Comparison of ENCODE assay signal across 8 cellular contexts in genomic region chr20:36384022-36384619, GRCh38.
DNase-seq lines count a peak whose midpoint lies in the region; ATAC-seq and TF ChIP-seq lines count a peak whose summit lies in the region.
"Had no signal": no experiment of that assay in that cellular context is flagged by ENCODE, and none has a peak within 500 bp of the region (broad histone marks: within the 10 kb centered on the region; RNA-seq: fewer than 3 reads in every experiment).

No MANE protein-coding gene starts in this region.

- DNase-seq in HCT116 (ENCODE audit: low read depth, low spot score) = peak; percentile 31
- peak; percentile 77 for DNase-seq in RKO (ENCODE audit: low spot score)
- peak; percentile 32 to 58 for DNase-seq in cardiac fibroblast (ENCODE audit: low read depth in 2 of 2)
- peak; percentile 24 to 62 for DNase-seq in trophoblast cell
- no peak for DNase-seq in NCI-H146 (lab: John Stamatoyannopoulos, UW)
- DNase-seq in activated effector memory CD4-positive, alpha-beta T cell treated with Interleukin-2 at 50 U/mL for 16 hours = no peak
- DNase-seq in ureter (ENCODE audit: low spot score) = no peak

- peak; percentile 22; the same call in 1 of the 2 replicates for TF ChIP-seq RAD21 in HCT116 (IDR thresholded peaks at IDR 0.05; ENCODE audit: low read depth)

- no peaks in the 10 kb centered on the region for H3K79me2 ChIP-seq in HCT116 (ENCODE audit: insufficient read depth, low read length)
- no peaks in the 10 kb centered on the region for H3K79me2 ChIP-seq in trophoblast cell (ENCODE audit: control insufficient read depth, insufficient read depth, low read length, poor library complexity)

- H3K9me3 ChIP-seq in HCT116 (ENCODE audit: control insufficient read depth in 1 of 2, insufficient read depth in 1 of 2, low read depth in 1 of 2, low read length in 2 of 2) (no peaks in the 10 kb centered on the region), trophoblast cell (ENCODE audit: insufficient read depth, low read depth, low read length) (no peaks in the 10 kb centered on the region)
- H3K9me3 ChIP-seq: ovary had no signal

- no peaks in the 10 kb centered on the region for H3K9me2 ChIP-seq in HCT116 (ENCODE audit: insufficient read depth)

- no peak overlapping the region for H3K14ac ChIP-seq in trophoblast cell (ENCODE audit: low read length)

- H3K36me3 ChIP-seq in HCT116 (ENCODE audit: control insufficient read depth in 1 of 2, insufficient read depth in 2 of 2, low read length in 2 of 2) (no peaks in the 10 kb centered on the region), trophoblast cell (ENCODE audit: control insufficient read depth in 1 of 2, insufficient read depth in 2 of 2, low read length in 2 of 2) (no peaks in the 10 kb centered on the region)
- H3K36me3 ChIP-seq: ovary had no signal

- no peak overlapping the region for H3K4me2 ChIP-seq in HCT116 (ENCODE audit: low read length)
- no peak overlapping the region for H3K4me2 ChIP-seq in trophoblast cell (ENCODE audit: low read length)

- H4K20me1 ChIP-seq in HCT116 (ENCODE audit: insufficient read depth) = no peaks in the 10 kb centered on the region

- RAD21 ChIA-PET in HCT116 (lab: Charles Lee; ENCODE audit: low non-redundant PET in 1 of 2, low total read pairs in 2 of 2, uncharacterized antibody in 2 of 2, unreplicated experiment in 2 of 2) = interaction anchor here in 1 of 2 experiments (0.7 kb wide), 1 partner anchor 111 kb away, joined by 4 read pairs; no protein-coding TSS in a partner anchor

- no peak for TF ChIP-seq POLR2A in HCT116 (IDR thresholded peaks at IDR 0.05; ENCODE audit: borderline replicate concordance, extremely low read depth, insufficient read depth, insufficient read length)

- no peak overlapping the region for H2BK12ac ChIP-seq in trophoblast cell (ENCODE audit: low read length)

- H4K8ac ChIP-seq in trophoblast cell (ENCODE audit: low read depth, low read length) = no peak overlapping the region

- peaks cover 32% of the 10 kb centered on the region for H3K27me3 ChIP-seq in HCT116 (ENCODE audit: insufficient read depth, low read length)
- no peaks in the 10 kb centered on the region for H3K27me3 ChIP-seq in trophoblast cell (ENCODE audit: insufficient read depth, low read length)
- H3K27me3 ChIP-seq: ovary had no signal

- H3K4ac ChIP-seq in trophoblast cell (ENCODE audit: low read depth, low read length) = no peak overlapping the region

- H4K91ac ChIP-seq in trophoblast cell (ENCODE audit: low read depth, low read length) = no peak overlapping the region

- CTCF ChIA-PET in HCT116 (lab: Charles Lee) = interaction anchor here (0.7 kb wide), 1 partner anchor 655 kb away, joined by 3 read pairs; no protein-coding TSS in a partner anchor

- intact Hi-C loops in HCT116 (cut with micrococcal nuclease) = loop anchor here (5.0 kb wide), 1 partner anchor 42 kb away; no protein-coding TSS in a partner anchor

- WGBS in trophoblast cell (ENCODE audit: extremely low coverage, insufficient coverage, insufficient read length) = no CpG with 5 or more reads among the region's 6 CpGs

- H3K4me1 ChIP-seq in HCT116 (ENCODE audit: control insufficient read depth in 1 of 2, insufficient read depth in 2 of 2, low read length in 2 of 2) = no peaks in the 10 kb centered on the region
- H3K4me1 ChIP-seq in trophoblast cell (ENCODE audit: control insufficient read depth in 1 of 2, insufficient read depth in 2 of 2, low read length in 2 of 2) = no peaks in the 10 kb centered on the region

- BruUV-seq in HCT116 (replicated peaks; lab: Mats Ljungman, UMichigan) = no TSS peak

- H2AFZ ChIP-seq in HCT116 (ENCODE audit: low read depth, low read length, poor library complexity, severe bottlenecking) = no peak overlapping the region
- no peak overlapping the region for H2AFZ ChIP-seq in trophoblast cell (ENCODE audit: insufficient read depth, low read length, poor library complexity)

- no peak overlapping the region for H3K18ac ChIP-seq in trophoblast cell (ENCODE audit: low read length)

- no peak overlapping the region for H4K12ac ChIP-seq in trophoblast cell (ENCODE audit: low read depth, low read length)

- POLR2A ChIA-PET in HCT116 (lab: Charles Lee) = no interaction called here

- no peaks in the 10 kb centered on the region for H3K79me1 ChIP-seq in trophoblast cell (ENCODE audit: low read length)

- ATAC-seq in HCT116 = peak; percentile 84

- H2AK5ac ChIP-seq in trophoblast cell (ENCODE audit: low read length) = no peak overlapping the region

- TF ChIP-seq CTCF in HCT116 (IDR thresholded peaks at IDR 0.05 in 2 of 3, conservative IDR thresholded peaks at IDR 0.05 in 1 of 3; ENCODE audit: borderline replicate concordance in 1 of 3, insufficient read depth in 1 of 3, low read depth in 2 of 3, low read length in 2 of 3) (peak; percentile 14 to 50 (median 42); a peak in 4 of 6 replicates), cardiac fibroblast (IDR thresholded peaks at IDR 0.05; ENCODE audit: low read depth, low read length) (peak; percentile 27)

- H3K9ac ChIP-seq in HCT116 (ENCODE audit: low read length) (no peak overlapping the region), trophoblast cell (ENCODE audit: low read length) (no peak overlapping the region)

- no peak overlapping the region for H3K23ac ChIP-seq in trophoblast cell (ENCODE audit: low read length)

- no peak overlapping the region for H2BK120ac ChIP-seq in trophoblast cell (ENCODE audit: insufficient read depth, low read length, poor library complexity)

- H3K27ac ChIP-seq in HCT116 (ENCODE audit: low read depth, low read length) = no peak overlapping the region
- H3K27ac ChIP-seq in trophoblast cell (ENCODE audit: low read depth, low read length) = no peak overlapping the region
- H3K27ac ChIP-seq: ovary had no signal

- H3K4me3 ChIP-seq in HCT116 (replicated peaks in 1 of 2; ENCODE audit: low read depth in 1 of 2, low read length in 2 of 2) (no peak overlapping the region), cardiac fibroblast (replicated peaks in 1 of 2; ENCODE audit: low read depth in 2 of 2, low read length in 2 of 2) (no peak overlapping the region), trophoblast cell (ENCODE audit: low read depth, low read length) (no peak overlapping the region)
- H3K4me3 ChIP-seq: ovary had no signal

- no peak overlapping the region for H2BK5ac ChIP-seq in trophoblast cell (ENCODE audit: low read depth, low read length, poor library complexity)

TF ChIP-seq in HCT116, 20 proteins besides CTCF, POLR2A, EP300 and RAD21 (continues in another document):
- no peak for TF ChIP-seq ELF1 (IDR thresholded peaks at IDR 0.05; ENCODE audit: borderline replicate concordance, low read depth)
- TF ChIP-seq JUND (IDR thresholded peaks at IDR 0.05) = no peak
- no peak for TF ChIP-seq YY1 (IDR thresholded peaks at IDR 0.05; ENCODE audit: extremely low read depth, insufficient replicate concordance, low read depth, low read length)
- no peak for TF ChIP-seq SP1 (IDR thresholded peaks at IDR 0.05; ENCODE audit: low read depth)
- TF ChIP-seq TCF7L2 (IDR thresholded peaks at IDR 0.05; ENCODE audit: borderline replicate concordance, extremely low read depth, insufficient read depth, insufficient read length) = no peak
- TF ChIP-seq, protein P1, sequence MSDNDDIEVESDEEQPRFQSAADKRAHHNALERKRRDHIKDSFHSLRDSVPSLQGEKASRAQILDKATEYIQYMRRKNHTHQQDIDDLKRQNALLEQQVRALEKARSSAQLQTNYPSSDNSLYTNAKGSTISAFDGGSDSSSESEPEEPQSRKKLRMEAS (IDR thresholded peaks at IDR 0.05) = no peak
- TF ChIP-seq SRF (IDR thresholded peaks at IDR 0.05; ENCODE audit: low read depth) = no peak
- TF ChIP-seq POLR2AphosphoS5 (IDR thresholded peaks at IDR 0.05; ENCODE audit: low read depth, low read length) = peak; percentile 43; the same call in 1 of the 2 replicates
- TF ChIP-seq ZNF274 (IDR thresholded peaks at IDR 0.05; ENCODE audit: low read depth, low read length) = no peak
- TF ChIP-seq CBX3 (IDR thresholded peaks at IDR 0.05; ENCODE audit: low read depth) = peak; percentile 85; the same call in 1 of the 2 replicates
- TF ChIP-seq EGR1 (IDR thresholded peaks at IDR 0.05; ENCODE audit: low read depth) = no peak
- TF ChIP-seq, protein P2, sequence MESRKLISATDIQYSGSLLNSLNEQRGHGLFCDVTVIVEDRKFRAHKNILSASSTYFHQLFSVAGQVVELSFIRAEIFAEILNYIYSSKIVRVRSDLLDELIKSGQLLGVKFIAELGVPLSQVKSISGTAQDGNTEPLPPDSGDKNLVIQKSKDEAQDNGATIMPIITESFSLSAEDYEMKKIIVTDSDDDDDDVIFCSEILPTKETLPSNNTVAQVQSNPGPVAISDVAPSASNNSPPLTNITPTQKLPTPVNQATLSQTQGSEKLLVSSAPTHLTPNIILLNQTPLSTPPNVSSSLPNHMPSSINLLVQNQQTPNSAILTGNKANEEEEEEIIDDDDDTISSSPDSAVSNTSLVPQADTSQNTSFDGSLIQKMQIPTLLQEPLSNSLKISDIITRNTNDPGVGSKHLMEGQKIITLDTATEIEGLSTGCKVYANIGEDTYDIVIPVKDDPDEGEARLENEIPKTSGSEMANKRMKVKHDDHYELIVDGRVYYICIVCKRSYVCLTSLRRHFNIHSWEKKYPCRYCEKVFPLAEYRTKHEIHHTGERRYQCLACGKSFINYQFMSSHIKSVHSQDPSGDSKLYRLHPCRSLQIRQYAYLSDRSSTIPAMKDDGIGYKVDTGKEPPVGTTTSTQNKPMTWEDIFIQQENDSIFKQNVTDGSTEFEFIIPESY (IDR thresholded peaks at IDR 0.05; ENCODE audit: extremely low read depth, insufficient replicate concordance, low read length) = no peak
- no peak for TF ChIP-seq CEBPB (IDR thresholded peaks at IDR 0.05; ENCODE audit: low read depth)
- TF ChIP-seq ATF3 (IDR thresholded peaks at IDR 0.05) = no peak
- TF ChIP-seq ZFX (IDR thresholded peaks at IDR 0.05) = no peak
- no peak for TF ChIP-seq EZH2 (IDR thresholded peaks at IDR 0.05)

Comparison
In these comparisons a context has a peak if more than half of its experiments do, and no peak if none do; other contexts are left out.
1. DNase-seq: peak in HCT116 (single experiment), RKO (single experiment), cardiac fibroblast (2 of 2) and trophoblast cell (2 of 2); none in NCI-H146 (single experiment), activated effector memory CD4-positive, alpha-beta T cell treated with Interleukin-2 at 50 U/mL for 16 hours (single experiment) and ureter (single experiment).